1 cellular context compared by ENCODE assay signal in the genomic region with DNA sequence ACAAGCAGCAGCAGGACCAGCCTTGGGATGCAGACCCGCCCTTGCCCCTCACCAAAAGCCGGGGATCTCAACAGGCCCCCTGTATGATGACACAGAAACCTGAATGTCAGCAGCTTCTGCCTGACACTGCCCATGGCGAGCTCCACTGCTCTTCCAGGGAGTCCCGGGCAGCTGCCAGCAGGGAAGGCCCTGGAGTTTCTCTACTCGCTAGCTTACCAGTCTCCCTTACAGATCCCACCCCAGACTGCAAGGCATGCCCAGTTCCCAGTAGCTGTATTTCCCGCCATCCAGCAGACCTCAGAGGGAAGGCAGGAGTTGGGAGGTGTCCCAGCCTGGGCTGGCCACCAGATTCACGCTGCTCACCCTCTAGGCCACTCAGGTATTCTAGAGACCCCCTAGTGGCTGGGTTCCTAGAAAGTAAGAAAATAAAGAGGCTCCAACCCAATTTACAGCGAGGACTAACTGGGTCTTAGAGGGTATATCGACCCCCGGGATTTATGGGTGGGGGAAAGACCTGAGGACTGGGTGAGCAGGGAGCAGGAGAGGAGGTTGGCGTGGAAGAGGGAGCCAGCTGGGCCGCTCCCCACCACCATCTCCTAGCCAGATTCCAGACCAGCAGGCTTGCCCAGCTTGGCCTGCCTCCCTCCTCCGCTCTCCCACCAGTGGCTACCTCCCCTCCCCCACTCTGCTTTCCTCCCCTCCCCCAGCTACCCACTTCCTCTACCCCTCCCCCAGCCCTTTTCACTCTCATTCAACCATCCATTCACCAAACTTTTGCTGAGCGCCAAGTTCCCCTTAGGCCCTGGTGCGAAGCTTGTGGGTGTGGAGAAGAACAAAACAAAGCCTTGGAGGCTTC.
A peak's percentile ranks its signal among the peaks of the same experiment; 100 is the strongest.
TF ChIP-seq lines count a peak whose summit lies in the region.

No MANE protein-coding gene starts in this region.

TF ChIP-seq in GM12878, 131 proteins besides CTCF, POLR2A, EP300 and RAD21:
- TF ChIP-seq CHD2 (IDR thresholded peaks at IDR 0.05; ENCODE audit: borderline replicate concordance, low read depth, low read length) (0 out of 2 replicates have a peak, but pooled peaks have one; percentile 26), CREB1 (IDR thresholded peaks at IDR 0.05; ENCODE audit: low read depth) (no peak), BACH1 (IDR thresholded peaks at IDR 0.05; ENCODE audit: borderline replicate concordance) (no peak), ASH2L (IDR thresholded peaks at IDR 0.05; ENCODE audit: borderline replicate concordance, low read depth) (no peak), TCF12 (IDR thresholded peaks at IDR 0.05; ENCODE audit: low read depth, low read length) (0 out of 2 replicates have a peak, but pooled peaks have one; percentile 9), JUND (IDR thresholded peaks at IDR 0.05; ENCODE audit: low read depth, low read length) (no peak), STAT1 (conservative IDR thresholded peaks at IDR 0.05) (no peak), HCFC1 (IDR thresholded peaks at IDR 0.05; ENCODE audit: low read length) (no peak), WRNIP1 (IDR thresholded peaks at IDR 0.05; ENCODE audit: borderline replicate concordance, low read depth, low read length) (no peak), PAX5 (IDR thresholded peaks at IDR 0.05; ENCODE audit: borderline replicate concordance, low read depth, low read length) (no peak), EED (IDR thresholded peaks at IDR 0.05; ENCODE audit: low read depth) (0 out of 2 replicates have a peak, but pooled peaks have one; percentile 6), IKZF1 (conservative IDR thresholded peaks at IDR 0.05) (no peak), ZNF207 (IDR thresholded peaks at IDR 0.05; ENCODE audit: borderline replicate concordance) (no peak), MEF2A (IDR thresholded peaks at IDR 0.05; ENCODE audit: insufficient read depth, low read depth, low read length) (no peak), SPI1 (IDR thresholded peaks at IDR 0.05; ENCODE audit: borderline replicate concordance, insufficient read depth, low read depth, low read length) (peak; percentile 8; the same call in 1 of the 2 replicates), RUNX3 (IDR thresholded peaks at IDR 0.05; ENCODE audit: low read length) (peak; percentile 56), GATAD2B (conservative IDR thresholded peaks at IDR 0.05; ENCODE audit: low read depth) (no peak), TARDBP (IDR thresholded peaks at IDR 0.05; ENCODE audit: borderline replicate concordance) (no peak), ZBED1 (IDR thresholded peaks at IDR 0.05; ENCODE audit: borderline replicate concordance) (no peak), SMARCA5 (IDR thresholded peaks at IDR 0.05) (no peak), PML (IDR thresholded peaks at IDR 0.05; ENCODE audit: low read length) (no peak)
- TF ChIP-seq, protein P1, sequence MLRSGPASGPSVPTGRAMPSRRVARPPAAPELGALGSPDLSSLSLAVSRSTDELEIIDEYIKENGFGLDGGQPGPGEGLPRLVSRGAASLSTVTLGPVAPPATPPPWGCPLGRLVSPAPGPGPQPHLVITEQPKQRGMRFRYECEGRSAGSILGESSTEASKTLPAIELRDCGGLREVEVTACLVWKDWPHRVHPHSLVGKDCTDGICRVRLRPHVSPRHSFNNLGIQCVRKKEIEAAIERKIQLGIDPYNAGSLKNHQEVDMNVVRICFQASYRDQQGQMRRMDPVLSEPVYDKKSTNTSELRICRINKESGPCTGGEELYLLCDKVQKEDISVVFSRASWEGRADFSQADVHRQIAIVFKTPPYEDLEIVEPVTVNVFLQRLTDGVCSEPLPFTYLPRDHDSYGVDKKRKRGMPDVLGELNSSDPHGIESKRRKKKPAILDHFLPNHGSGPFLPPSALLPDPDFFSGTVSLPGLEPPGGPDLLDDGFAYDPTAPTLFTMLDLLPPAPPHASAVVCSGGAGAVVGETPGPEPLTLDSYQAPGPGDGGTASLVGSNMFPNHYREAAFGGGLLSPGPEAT (IDR thresholded peaks at IDR 0.05; ENCODE audit: low read depth): no peak
- TF ChIP-seq, protein P2, sequence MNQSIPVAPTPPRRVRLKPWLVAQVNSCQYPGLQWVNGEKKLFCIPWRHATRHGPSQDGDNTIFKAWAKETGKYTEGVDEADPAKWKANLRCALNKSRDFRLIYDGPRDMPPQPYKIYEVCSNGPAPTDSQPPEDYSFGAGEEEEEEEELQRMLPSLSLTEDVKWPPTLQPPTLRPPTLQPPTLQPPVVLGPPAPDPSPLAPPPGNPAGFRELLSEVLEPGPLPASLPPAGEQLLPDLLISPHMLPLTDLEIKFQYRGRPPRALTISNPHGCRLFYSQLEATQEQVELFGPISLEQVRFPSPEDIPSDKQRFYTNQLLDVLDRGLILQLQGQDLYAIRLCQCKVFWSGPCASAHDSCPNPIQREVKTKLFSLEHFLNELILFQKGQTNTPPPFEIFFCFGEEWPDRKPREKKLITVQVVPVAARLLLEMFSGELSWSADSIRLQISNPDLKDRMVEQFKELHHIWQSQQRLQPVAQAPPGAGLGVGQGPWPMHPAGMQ (IDR thresholded peaks at IDR 0.05; ENCODE audit: borderline replicate concordance): no peak
